ENCODE assay signal across 25 cellular contexts in the genomic region with DNA sequence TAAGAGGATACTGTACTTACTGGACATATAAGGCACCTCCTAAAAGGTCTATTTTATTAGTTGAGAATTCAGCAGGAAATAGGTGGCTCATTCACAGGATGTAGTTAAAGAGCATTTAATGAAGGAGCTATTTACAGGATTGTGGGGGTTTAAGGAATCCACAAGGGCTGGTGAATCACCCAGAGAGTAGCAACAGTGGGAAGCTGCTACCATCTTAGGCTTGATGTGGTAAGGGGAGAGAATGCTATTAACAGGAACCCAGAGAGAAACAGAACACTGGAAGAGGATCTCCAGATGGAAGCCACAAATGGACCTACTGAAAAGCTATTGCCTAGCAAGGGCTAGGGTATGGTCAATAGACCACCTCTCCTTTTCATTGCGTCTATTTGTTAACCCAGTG. TPM values are rescaled to one million over a fixed set of nuclear protein-coding genes. Genes with fewer than 3 reads are reported as not detected.
DNase-seq lines count a peak whose midpoint lies in the region; ATAC-seq, FAIRE-seq and TF ChIP-seq lines count a peak whose summit lies in the region.
"Had no signal": no experiment of that assay in that cellular context is flagged by ENCODE, and none has a peak within 500 bp of the region (broad histone marks: within the 10 kb centered on the region; RNA-seq: fewer than 3 reads in every experiment).

No MANE protein-coding gene starts in this region.

- peak overlapping the region; percentile 84 for H3K4me3 Mint-ChIP-seq in astrocyte (ENCODE audit: unreplicated experiment)
- H3K4me3 Mint-ChIP-seq in progenitor cell of endocrine pancreas (ENCODE audit: low read depth), result no peak overlapping the region
- H3K4me3 Mint-ChIP-seq: IgD-negative memory B cell, natural killer cell had no signal

- H3K4me3 ChIP-seq in astrocyte (ENCODE audit: insufficient read depth, low read depth, low read length) (no peak overlapping the region), osteoblast (ENCODE audit: insufficient read depth, low read length) (no peak overlapping the region)
- H3K4me3 ChIP-seq: SK-N-MC, tibial nerve had no signal

- no peaks in the 10 kb centered on the region for H3K27me3 Mint-ChIP-seq in astrocyte (ENCODE audit: low read depth, unreplicated experiment)
- no peaks in the 10 kb centered on the region for H3K27me3 Mint-ChIP-seq in progenitor cell of endocrine pancreas
- H3K27me3 Mint-ChIP-seq: IgD-negative memory B cell had no signal

- H3K4me2 ChIP-seq in astrocyte (ENCODE audit: low read length) (peak overlapping the region; percentile 49), osteoblast (ENCODE audit: insufficient read depth, low read length) (no peak overlapping the region)

- H3K9me3 Mint-ChIP-seq in astrocyte (ENCODE audit: unreplicated experiment), result peaks cover 2% of the 10 kb centered on the region
- no peaks in the 10 kb centered on the region for H3K9me3 Mint-ChIP-seq in progenitor cell of endocrine pancreas (ENCODE audit: low read depth)

- H3K4me1 ChIP-seq in astrocyte (ENCODE audit: insufficient read depth, low read length) (no peaks in the 10 kb centered on the region), osteoblast (ENCODE audit: insufficient read depth, low read length) (no peaks in the 10 kb centered on the region)
- H3K4me1 ChIP-seq: tibial nerve had no signal

- H4K20me1 ChIP-seq in astrocyte (ENCODE audit: insufficient read depth, low read length) (no peaks in the 10 kb centered on the region), osteoblast (ENCODE audit: insufficient read depth, low read length) (no peaks in the 10 kb centered on the region)

- H3K27ac Mint-ChIP-seq in astrocyte (ENCODE audit: unreplicated experiment) (peak overlapping the region; percentile 87), progenitor cell of endocrine pancreas (no peak overlapping the region)
- H3K27ac Mint-ChIP-seq: activated naive CD4-positive, alpha-beta T cell treated with anti-CD3 and anti-CD28 coated beads, Interleukin-2, amount 50 U/mL, for 72 hours; IgD-negative memory B cell; natural killer cell had no signal

- ATAC-seq in HG03378 (IDR thresholded peaks at IDR 0.05; ENCODE audit: unreplicated experiment) (no peak), HG03521 (IDR thresholded peaks at IDR 0.05; ENCODE audit: unreplicated experiment) (no peak)
- ATAC-seq: activated naive CD4-positive, alpha-beta T cell treated with anti-CD3 and anti-CD28 coated beads, Interleukin-2, amount 50 U/mL, for 72 hours; HCT116; left colon; natural killer cell had no signal

- H3K36me3 Mint-ChIP-seq in astrocyte (ENCODE audit: low read depth, unreplicated experiment), result peaks cover 3% of the 10 kb centered on the region
- no peaks in the 10 kb centered on the region for H3K36me3 Mint-ChIP-seq in progenitor cell of endocrine pancreas (ENCODE audit: insufficient read depth)
- H3K36me3 Mint-ChIP-seq: activated naive CD4-positive, alpha-beta T cell treated with anti-CD3 and anti-CD28 coated beads, Interleukin-2, amount 50 U/mL, for 72 hours; IgD-negative memory B cell; natural killer cell had no signal

- H3K79me2 ChIP-seq in astrocyte (ENCODE audit: insufficient read depth, low read length) (no peaks in the 10 kb centered on the region), osteoblast (ENCODE audit: insufficient read depth, low read length) (no peaks in the 10 kb centered on the region)

- H3K27me3 ChIP-seq in astrocyte (ENCODE audit: insufficient read depth, low read length) (no peaks in the 10 kb centered on the region), osteoblast (ENCODE audit: insufficient read depth, low read length) (no peaks in the 10 kb centered on the region)
- H3K27me3 ChIP-seq: tibial nerve had no signal

- H3K9ac ChIP-seq in astrocyte (ENCODE audit: low read length), result no peak overlapping the region

- no peak overlapping the region for H3K27ac ChIP-seq in astrocyte (ENCODE audit: low read depth, low read length)
- H3K27ac ChIP-seq in osteoblast (ENCODE audit: low read depth, low read length), result no peak overlapping the region
- H3K27ac ChIP-seq: SK-N-MC, tibial nerve had no signal

- FAIRE-seq in G401.6 (lab: Jason Lieb, UNC) (peak; percentile 100), astrocyte (lab: Jason Lieb, UNC) (no peak)

- H2AFZ ChIP-seq in astrocyte (ENCODE audit: low read depth, low read length) (no peak overlapping the region), osteoblast (ENCODE audit: low read length) (peak overlapping the region; percentile 51)

- no peaks in the 10 kb centered on the region for H3K36me3 ChIP-seq in astrocyte (ENCODE audit: insufficient read depth, low read length)
- no peaks in the 10 kb centered on the region for H3K36me3 ChIP-seq in osteoblast (ENCODE audit: insufficient read depth, low read length)
- H3K36me3 ChIP-seq: tibial nerve had no signal

- TF ChIP-seq CTCF in astrocyte (IDR thresholded peaks at IDR 0.05; ENCODE audit: insufficient read depth, low read depth, low read length), result no peak
- no peak for TF ChIP-seq CTCF in osteoblast (IDR thresholded peaks at IDR 0.05; ENCODE audit: extremely low read depth, low read depth, low read length)
- TF ChIP-seq CTCF in progenitor cell of endocrine pancreas (IDR thresholded peaks at IDR 0.05; ENCODE audit: unreplicated experiment), result no peak

- H3K9me3 ChIP-seq in astrocyte (ENCODE audit: insufficient read depth, low read depth, low read length), result no peaks in the 10 kb centered on the region
- H3K9me3 ChIP-seq in osteoblast (ENCODE audit: low read depth, low read length), result no peaks in the 10 kb centered on the region
- H3K9me3 ChIP-seq: tibial nerve had no signal

- H3K4me1 Mint-ChIP-seq in astrocyte (ENCODE audit: low read depth, unreplicated experiment) (peaks cover 27% of the 10 kb centered on the region), progenitor cell of endocrine pancreas (ENCODE audit: low read depth) (no peaks in the 10 kb centered on the region)
- H3K4me1 Mint-ChIP-seq: IgD-negative memory B cell, natural killer cell had no signal

- peak; percentile 98 for DNase-seq in MV-4-11 (lab: John Stamatoyannopoulos, UW)
- peak; percentile 56 for DNase-seq in astrocyte (ENCODE audit: low read depth)
- no peak for DNase-seq in osteoblast (ENCODE audit: insufficient read length, low spot score, missing footprints)
- DNase-seq in progenitor cell of endocrine pancreas (ENCODE audit: low spot score, unreplicated experiment), result no peak
- DNase-seq: activated CD4-positive, CD25-positive, alpha-beta regulatory T cell treated with anti-CD3 and anti-CD28 coated beads, Interleukin-2, amount 50 U/mL, for 72 hours; activated CD8-positive, alpha-beta memory T cell treated with anti-CD3 and anti-CD28 coated beads for 24 hours; activated T-cell treated with anti-CD3 and anti-CD28 coated beads, Interleukin-2, amount 50 U/mL, for 48 hours; DND-41; left colon; MM.1S; natural killer cell; NCI-H187 treated with DMSO at 0.1 percent for 48 hours; NCI-H2227 treated with DMSO at 0.1 percent for 48 hours; NCI-H774; posterior cingulate gyrus; stimulated activated naive CD4-positive, alpha-beta T cell treated with Interleukin-2 at 50 U/mL for 16 hours; T-helper 9 cell had no signal

RNA-seq across cellular contexts. Expression of gene COL11A1, which starts 52.0 kb away (rescaled TPM):
- total RNA-seq in astrocyte, result 810 and 1,029 TPM in 2 replicates
- 158 and 185 TPM in 2 replicates for total RNA-seq in osteoblast
- 2.3 and 2.4 TPM in 2 replicates for total RNA-seq in progenitor cell of endocrine pancreas
- total RNA-seq: activated naive CD4-positive, alpha-beta T cell treated with anti-CD3 and anti-CD28 coated beads, Interleukin-2, amount 50 U/mL, for 72 hours; natural killer cell had no signal

Comparison
In these comparisons a context has a peak if more than half of its experiments do, and no peak if none do; other contexts are left out.
1. DNase-seq: peak in MV-4-11 (single experiment) and astrocyte (single experiment); none in osteoblast (single experiment) and progenitor cell of endocrine pancreas (single experiment).
2. RNA of gene COL11A1, which starts 52.0 kb away (total RNA-seq): 810 to 1,029 TPM in astrocyte and 158 to 185 TPM in osteoblast; 2.3 to 2.4 TPM in progenitor cell of endocrine pancreas; every median in the first group is over 10 times any median in the second.